In the genomic region with DNA sequence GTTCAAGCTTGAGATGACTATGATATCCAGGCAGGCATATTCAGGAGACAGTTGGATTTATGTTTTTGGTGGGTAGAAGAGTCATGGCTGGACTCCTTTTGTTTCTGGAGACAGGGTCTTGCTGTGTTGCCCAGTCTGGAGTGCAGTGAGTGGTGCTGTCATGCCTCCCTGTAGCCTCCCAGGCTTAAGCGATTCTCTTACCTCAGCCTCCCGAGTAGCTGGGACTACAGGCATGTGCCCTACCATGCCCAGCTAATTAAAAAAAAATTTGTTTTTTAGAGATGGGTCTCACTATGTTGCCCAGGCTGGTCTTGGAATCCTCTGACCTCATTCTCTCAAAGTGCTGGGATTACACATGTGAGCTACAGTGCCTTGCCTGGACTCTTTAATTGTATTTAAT, we compare ENCODE assay signal across 15 cellular contexts.
"Had no signal": no experiment of that assay in that cellular context is flagged by ENCODE, and none has a peak within 500 bp of the region (broad histone marks: within the 10 kb centered on the region; RNA-seq: fewer than 3 reads in every experiment).

No MANE protein-coding gene starts in this region.

- H3K27ac Mint-ChIP-seq: activated T-helper 1 cell treated with anti-CD3 and anti-CD28 coated beads, Interleukin-12 subunit alpha, Interleukin-12 subunit beta, Interleukin-2, Interleukin-4 antibody, amounts not matched to agents 30 ng/mL and 10 ng/mL and 1 ng/mL, durations not matched to agents 14 hours and 24 hours and 36 hours; dendritic cell treated with granulocyte-macrophage colony-stimulating factor and Interleukin-4, amounts not matched to agents 40 ng/mL and 50 ng/mL, for 4 days had no signal

- FAIRE-seq: endothelial cell of umbilical vein, pancreas, small intestine had no signal

- H3K4me3 Mint-ChIP-seq: activated naive CD8-positive, alpha-beta T cell; activated T-helper 1 cell treated with anti-CD3 and anti-CD28 coated beads, Interleukin-12 subunit alpha, Interleukin-12 subunit beta, Interleukin-2, Interleukin-4 antibody, amounts not matched to agents 30 ng/mL and 10 ng/mL and 1 ng/mL, durations not matched to agents 14 hours and 24 hours and 36 hours; dendritic cell treated with granulocyte-macrophage colony-stimulating factor and Interleukin-4, amounts not matched to agents 40 ng/mL and 50 ng/mL, for 4 days; naive thymus-derived CD8-positive, alpha-beta T cell; stimulated activated naive B cell treated with anti-CD40 and anti-IgM and Interleukin-4, amounts not matched to agents 10 μg/mL and 1 μg/mL and 100 μg/mL, for 72 hours had no signal

- H3K4me3 ChIP-seq: esophagus squamous epithelium, heart right ventricle, left ventricle myocardium inferior, pancreas, right lobe of liver, tibial artery had no signal

- H3K27me3 ChIP-seq: esophagus squamous epithelium, heart right ventricle, pancreas, right lobe of liver, tibial artery had no signal

- H3K27me3 Mint-ChIP-seq: activated naive CD8-positive, alpha-beta T cell; dendritic cell treated with granulocyte-macrophage colony-stimulating factor and Interleukin-4, amounts not matched to agents 40 ng/mL and 50 ng/mL, for 4 days; naive thymus-derived CD8-positive, alpha-beta T cell; stimulated activated naive B cell treated with anti-CD40 and anti-IgM and Interleukin-4, amounts not matched to agents 10 μg/mL and 1 μg/mL and 100 μg/mL, for 72 hours had no signal

- H3K9me3 Mint-ChIP-seq: activated T-helper 1 cell treated with anti-CD3 and anti-CD28 coated beads, Interleukin-12 subunit alpha, Interleukin-12 subunit beta, Interleukin-2, Interleukin-4 antibody, amounts not matched to agents 30 ng/mL and 10 ng/mL and 1 ng/mL, durations not matched to agents 14 hours and 24 hours and 36 hours; dendritic cell treated with granulocyte-macrophage colony-stimulating factor and Interleukin-4, amounts not matched to agents 40 ng/mL and 50 ng/mL, for 4 days; naive thymus-derived CD8-positive, alpha-beta T cell had no signal

- H3K9me3 ChIP-seq: esophagus squamous epithelium, heart right ventricle, left ventricle myocardium inferior, pancreas, right lobe of liver, tibial artery had no signal

- H3K27ac ChIP-seq: esophagus squamous epithelium, heart right ventricle, left ventricle myocardium inferior, pancreas, right lobe of liver, tibial artery had no signal

- H3K36me3 ChIP-seq: heart right ventricle, left ventricle myocardium inferior, pancreas, right lobe of liver, tibial artery had no signal

- H3K4me1 ChIP-seq: pancreas had no signal

- DNase-seq: esophagus squamous epithelium, kidney glomerular epithelial cell, left ventricle myocardium inferior, pancreas, T1000 had no signal

- ATAC-seq: heart right ventricle had no signal
